ENCODE assay signal across 11 cellular contexts in genomic region chr5:132102944-132103343, GRCh38. TPM values are rescaled to one million over a fixed set of nuclear protein-coding genes. Genes with fewer than 3 reads are reported as not detected.
DNase-seq lines count a peak whose midpoint lies in the region; ATAC-seq, FAIRE-seq and TF ChIP-seq lines count a peak whose summit lies in the region.
"Had no signal": no experiment of that assay in that cellular context is flagged by ENCODE, and none has a peak within 500 bp of the region (broad histone marks: within the 10 kb centered on the region; RNA-seq: fewer than 3 reads in every experiment).

No MANE protein-coding gene starts in this region.

- TF ChIP-seq RAD21 in A549 (conservative IDR thresholded peaks at IDR 0.05 in 1 of 2, IDR thresholded peaks at IDR 0.05 in 1 of 2) = no peak

- no peak for DNase-seq in A549 (ENCODE audit: low read depth in 1 of 2, low spot score in 1 of 2)
- no peak for DNase-seq in activated T-helper 1 cell treated with anti-CD3 and anti-CD28 coated beads, Interleukin-12 subunit alpha, Interleukin-12 subunit beta, Interleukin-2, Interleukin-4 antibody, amounts not matched to agents 30 ng/mL and 10 ng/mL and 1 ng/mL, durations not matched to agents 14 hours and 24 hours and 36 hours (ENCODE audit: low spot score)
- DNase-seq in lower lobe of right lung = no peak
- no peak for DNase-seq in DMS53 treated with DMSO at 0.1 percent for 48 hours (lab: John Stamatoyannopoulos, UW; ENCODE audit: unreplicated experiment)
- DNase-seq in mucosa of descending colon = no peak
- no peak for DNase-seq in GM10248 (ENCODE audit: extremely low spot score)

- TF ChIP-seq CTCF in A549 (IDR thresholded peaks at IDR 0.05) = no peak
- TF ChIP-seq CTCF in lower lobe of right lung (IDR thresholded peaks at IDR 0.05) = no peak
- no peak for TF ChIP-seq CTCF in mucosa of descending colon (IDR thresholded peaks at IDR 0.05)
- TF ChIP-seq CTCF in GM10248 (IDR thresholded peaks at IDR 0.05; ENCODE audit: control extremely low read depth, extremely low read depth, low read depth, missing control alignments) = no peak

- 67% methylated on average over 3 of the region's 3 CpGs for WGBS in A549 (ENCODE audit: missing lambda C conversion rate)

- H3K27me3 Mint-ChIP-seq in activated T-helper 1 cell treated with anti-CD3 and anti-CD28 coated beads, Interleukin-12 subunit alpha, Interleukin-12 subunit beta, Interleukin-2, Interleukin-4 antibody, amounts not matched to agents 30 ng/mL and 10 ng/mL and 1 ng/mL, durations not matched to agents 14 hours and 24 hours and 36 hours (ENCODE audit: insufficient read depth) = no peaks in the 10 kb centered on the region

- no peak; a peak in 2 of 6 replicates for ATAC-seq in A549
- ATAC-seq in GM19455 (IDR thresholded peaks at IDR 0.05; ENCODE audit: unreplicated experiment) = peak; percentile 6
- no peak for ATAC-seq in lower lobe of right lung
- ATAC-seq in mucosa of descending colon = no peak
- no peak for ATAC-seq in HG03565 (IDR thresholded peaks at IDR 0.05; ENCODE audit: unreplicated experiment)

- H3K4me2 ChIP-seq in A549 = peak overlapping the region; percentile 61

- H3K4me1 Mint-ChIP-seq in activated T-helper 1 cell treated with anti-CD3 and anti-CD28 coated beads, Interleukin-12 subunit alpha, Interleukin-12 subunit beta, Interleukin-2, Interleukin-4 antibody, amounts not matched to agents 30 ng/mL and 10 ng/mL and 1 ng/mL, durations not matched to agents 14 hours and 24 hours and 36 hours (ENCODE audit: low read depth) = peaks cover 93% of the 10 kb centered on the region

- POLR2A ChIA-PET in A549 (lab: Yijun Ruan, JAX) (interaction anchor here (1.2 kb wide), 1 partner anchor 8 kb away, joined by 4 read pairs; no protein-coding TSS in a partner anchor), GM10248 (lab: Yijun Ruan, JAX) (no interaction called here)

- FAIRE-seq in A549 (lab: Jason Lieb, UNC) = no peak

- H3K4me3 ChIP-seq in A549 = no peak overlapping the region
- H3K4me3 ChIP-seq in lower lobe of right lung = no peak overlapping the region
- no peak overlapping the region for H3K4me3 ChIP-seq in mucosa of descending colon
- H3K4me3 ChIP-seq: HAP-1, tibial nerve had no signal

- no peak for TF ChIP-seq EP300 in A549 (IDR thresholded peaks at IDR 0.05)

- intact Hi-C loops in activated T-helper 1 cell treated with anti-CD3 and anti-CD28 coated beads, Interleukin-12 subunit alpha, Interleukin-12 subunit beta, Interleukin-2, Interleukin-4 antibody, amounts not matched to agents 30 ng/mL and 10 ng/mL and 1 ng/mL, durations not matched to agents 14 hours and 24 hours and 36 hours (cut with micrococcal nuclease) = loop anchor here (1.0 to 10.0 kb wide), 7 partner anchors 8 to 816 kb away; partner anchors contain the start of genes CSF2 and SLC22A4
- intact Hi-C loops in lower lobe of right lung (cut with DNase I) (no loop called here), mucosa of descending colon (cut with DNase I, micrococcal nuclease) (no loop called here)

- H3K4me3 Mint-ChIP-seq in activated T-helper 1 cell treated with anti-CD3 and anti-CD28 coated beads, Interleukin-12 subunit alpha, Interleukin-12 subunit beta, Interleukin-2, Interleukin-4 antibody, amounts not matched to agents 30 ng/mL and 10 ng/mL and 1 ng/mL, durations not matched to agents 14 hours and 24 hours and 36 hours = peak overlapping the region; percentile 78

- CTCF ChIA-PET in A549 (lab: Yijun Ruan, JAX) (interaction anchor here (1.0 to 2.8 kb wide), 6 partner anchors 10 to 94 kb away, joined by 3 to 8 read pairs (median 4); no protein-coding TSS in a partner anchor), GM10248 (lab: Yijun Ruan, JAX) (interaction anchor here (1.0 to 2.8 kb wide), 7 partner anchors 15 to 266 kb away, joined by 3 to 11 read pairs (median 3); partner anchors contain the start of genes CSF2 and SLC22A5)

- no peaks in the 10 kb centered on the region for H3K27me3 ChIP-seq in lower lobe of right lung (ENCODE audit: low read depth)
- H3K27me3 ChIP-seq: tibial nerve had no signal

- no peaks in the 10 kb centered on the region; the same call in 2 of the 3 replicates for H3K9me3 ChIP-seq in A549
- H3K9me3 ChIP-seq in lower lobe of right lung = no peaks in the 10 kb centered on the region
- H3K9me3 ChIP-seq in mucosa of descending colon = no peaks in the 10 kb centered on the region
- H3K9me3 ChIP-seq: HAP-1, tibial nerve had no signal

- peak overlapping the region; percentile 73 to 81 for H3K27ac ChIP-seq in A549
- peak overlapping the region; percentile 59 for H3K27ac ChIP-seq in lower lobe of right lung

- TF ChIP-seq POLR2A in A549 (IDR thresholded peaks at IDR 0.05; ENCODE audit: low read length) = no peak

- H3K27ac Mint-ChIP-seq in activated T-helper 1 cell treated with anti-CD3 and anti-CD28 coated beads, Interleukin-12 subunit alpha, Interleukin-12 subunit beta, Interleukin-2, Interleukin-4 antibody, amounts not matched to agents 30 ng/mL and 10 ng/mL and 1 ng/mL, durations not matched to agents 14 hours and 24 hours and 36 hours = peak overlapping the region; percentile 100

- H3K36me3 ChIP-seq in lower lobe of right lung = no peaks in the 10 kb centered on the region
- H3K36me3 ChIP-seq in mucosa of descending colon (ENCODE audit: low read depth) = no peaks in the 10 kb centered on the region
- H3K36me3 ChIP-seq: HAP-1, tibial nerve had no signal

- H3K9me3 Mint-ChIP-seq in activated T-helper 1 cell treated with anti-CD3 and anti-CD28 coated beads, Interleukin-12 subunit alpha, Interleukin-12 subunit beta, Interleukin-2, Interleukin-4 antibody, amounts not matched to agents 30 ng/mL and 10 ng/mL and 1 ng/mL, durations not matched to agents 14 hours and 24 hours and 36 hours = no peaks in the 10 kb centered on the region

- H3K4me1 ChIP-seq in A549 = peaks cover 21% of the 10 kb centered on the region
- H3K4me1 ChIP-seq in lower lobe of right lung = peaks cover 20% of the 10 kb centered on the region
- H3K4me1 ChIP-seq in mucosa of descending colon (ENCODE audit: low read depth) = no peaks in the 10 kb centered on the region
- H3K4me1 ChIP-seq: HAP-1 had no signal

- H3K36me3 Mint-ChIP-seq in activated T-helper 1 cell treated with anti-CD3 and anti-CD28 coated beads, Interleukin-12 subunit alpha, Interleukin-12 subunit beta, Interleukin-2, Interleukin-4 antibody, amounts not matched to agents 30 ng/mL and 10 ng/mL and 1 ng/mL, durations not matched to agents 14 hours and 24 hours and 36 hours (ENCODE audit: low read depth) = peaks cover 33% of the 10 kb centered on the region

TF ChIP-seq in A549, 52 proteins besides CTCF, POLR2A, EP300 and RAD21 (continues in another document):
- TF ChIP-seq SREBF2 (IDR thresholded peaks at IDR 0.05) (no peak), ESRRA (IDR thresholded peaks at IDR 0.05; ENCODE audit: borderline replicate concordance, low read length) (no peak), NFE2L2 (conservative IDR thresholded peaks at IDR 0.05; ENCODE audit: low read length) (no peak), E2F6 (IDR thresholded peaks at IDR 0.05; ENCODE audit: borderline replicate concordance, low read depth) (no peak), ELK1 (IDR thresholded peaks at IDR 0.05; ENCODE audit: low read depth, low read length) (no peak)

RNA-seq across cellular contexts. Expression of gene CSF2, which starts 29.4 kb away (rescaled TPM):
- polyA plus RNA-seq in A549 (2011; rRNA removed) (0.21 TPM in 1 of 2 replicates, not detected in the other), A549 (2017; fragmentation: RNase III; extraction: RNeasy Plus Mini Kit Qiagen cat#74134 plus additional on column Dnase treatment) (0.34 TPM in 1 of 3 replicates, not detected in the others)
- 0.19 TPM in 2 replicates for polyA plus RNA-seq in A549 (2012; cell fraction: cytosol; rRNA removed)
- polyA plus RNA-seq in A549 (2012; cell fraction: nucleus; rRNA removed) = 0.11 and 0.76 TPM in 2 replicates
- polyA minus RNA-seq in A549 (2011; rRNA and poly(A)+ RNA removed) = not detected in 2 replicates
- total RNA-seq in activated T-helper 1 cell treated with anti-CD3 and anti-CD28 coated beads, Interleukin-12 subunit alpha, Interleukin-12 subunit beta, Interleukin-2, Interleukin-4 antibody, amounts not matched to agents 30 ng/mL and 10 ng/mL and 1 ng/mL, durations not matched to agents 14 hours and 24 hours and 36 hours = 1,648 and 1,678 TPM in 2 replicates
- total RNA-seq in lower lobe of right lung (3.9 TPM), mucosa of descending colon (not detected)
- total RNA-seq: tibial nerve had no signal

RNA-seq across cellular contexts. Expression of gene IL3, which starts 42.5 kb away (rescaled TPM):
- not detected in 2 replicates for polyA plus RNA-seq in A549 (2011; rRNA removed)
- polyA plus RNA-seq in A549 (2012; cell fraction: cytosol; rRNA removed) = not detected in 2 replicates
- not detected in 2 replicates for polyA plus RNA-seq in A549 (2012; cell fraction: nucleus; rRNA removed)
- not detected in 3 replicates for polyA plus RNA-seq in A549 (2017; fragmentation: RNase III; extraction: RNeasy Plus Mini Kit Qiagen cat#74134 plus additional on column Dnase treatment)
- polyA minus RNA-seq in A549 (2011; rRNA and poly(A)+ RNA removed) = not detected in 2 replicates
- total RNA-seq in activated T-helper 1 cell treated with anti-CD3 and anti-CD28 coated beads, Interleukin-12 subunit alpha, Interleukin-12 subunit beta, Interleukin-2, Interleukin-4 antibody, amounts not matched to agents 30 ng/mL and 10 ng/mL and 1 ng/mL, durations not matched to agents 14 hours and 24 hours and 36 hours = 94.6 and 98.5 TPM in 2 replicates
- total RNA-seq in lower lobe of right lung = not detected
- not detected for total RNA-seq in mucosa of descending colon
- total RNA-seq: lung microvascular endothelial cell, tibial nerve had no signal

Comparison
In these comparisons a context has a peak if more than half of its experiments do, and no peak if none do; other contexts are left out.
1. RNA of gene CSF2, which starts 29.4 kb away (total RNA-seq): 1,648 to 1,678 TPM in activated T-helper 1 cell treated with anti-CD3 and anti-CD28 coated beads, Interleukin-12 subunit alpha, Interleukin-12 subunit beta, Interleukin-2, Interleukin-4 antibody, amounts not matched to agents 30 ng/mL and 10 ng/mL and 1 ng/mL, durations not matched to agents 14 hours and 24 hours and 36 hours; 3.9 TPM in lower lobe of right lung (single experiment) and not detected in mucosa of descending colon; every median in the first group is over 100 times any median in the second.
2. RNA of gene IL3, which starts 42.5 kb away (total RNA-seq): 94.6 to 98.5 TPM in activated T-helper 1 cell treated with anti-CD3 and anti-CD28 coated beads, Interleukin-12 subunit alpha, Interleukin-12 subunit beta, Interleukin-2, Interleukin-4 antibody, amounts not matched to agents 30 ng/mL and 10 ng/mL and 1 ng/mL, durations not matched to agents 14 hours and 24 hours and 36 hours; not detected in lower lobe of right lung (single experiment) and not detected in mucosa of descending colon; every median in the first group is over 10 times any median in the second.